In genomic region chr4:46649390-46649789, GRCh38 we compare ENCODE assay signal across 17 cellular contexts.
DNase-seq lines count a peak whose midpoint lies in the region; ATAC-seq and TF ChIP-seq lines count a peak whose summit lies in the region.
"Had no signal": no experiment of that assay in that cellular context is flagged by ENCODE, and none has a peak within 500 bp of the region (broad histone marks: within the 10 kb centered on the region; RNA-seq: fewer than 3 reads in every experiment).

No MANE protein-coding gene starts in this region.

- no peak overlapping the region for H3K4me3 ChIP-seq in choroid plexus epithelial cell (ENCODE audit: low read depth, low read length)
- no peak overlapping the region for H3K4me3 ChIP-seq in retinal pigment epithelial cell (ENCODE audit: low read length)
- H3K4me3 ChIP-seq: BLaER1, HAP-1 had no signal

- intact Hi-C loops in left colon (cut with DNase I, micrococcal nuclease) = no loop called here

- peak; percentile 8 for DNase-seq in HS-5 (ENCODE audit: low read depth)
- peak; percentile 3 for DNase-seq in choroid plexus epithelial cell (ENCODE audit: low read depth)
- no peak for DNase-seq in left colon
- DNase-seq in retinal pigment epithelial cell (ENCODE audit: low read depth) = peak; percentile 48
- no peak for DNase-seq in T-helper 1 cell
- DNase-seq in activated gamma-delta T cell treated with Interleukin-2 at 50 U/mL for 16 hours = no peak
- DNase-seq in HUDEP-2 (lab: John Stamatoyannopoulos, UW; ENCODE audit: unreplicated experiment in 76 of 76) = no peak
- no peak for DNase-seq in activated CD4-positive, CD25-positive, alpha-beta regulatory T cell (lab: John Stamatoyannopoulos, UW)
- DNase-seq: Caco-2; CD4-positive, CD25-positive, alpha-beta regulatory T cell; CD8-positive, alpha-beta T cell; DMS153; DND-41; GOT3; HFFc6 had no signal

- no peak for TF ChIP-seq CTCF in choroid plexus epithelial cell (conservative IDR thresholded peaks at IDR 0.05; ENCODE audit: low read depth, low read length)
- TF ChIP-seq CTCF in retinal pigment epithelial cell (conservative IDR thresholded peaks at IDR 0.05; ENCODE audit: low read depth, low read length) = no peak

- ATAC-seq in left colon = peak; percentile 59
- ATAC-seq: CD8-positive, alpha-beta T cell had no signal

Comparison
In these comparisons a context has a peak if more than half of its experiments do, and no peak if none do; other contexts are left out.
1. DNase-seq: peak in HS-5 (single experiment), choroid plexus epithelial cell (single experiment) and retinal pigment epithelial cell (single experiment); none in left colon (0 of 2), T-helper 1 cell (0 of 5), activated gamma-delta T cell treated with Interleukin-2 at 50 U/mL for 16 hours (single experiment), HUDEP-2 (0 of 76) and activated CD4-positive, CD25-positive, alpha-beta regulatory T cell (0 of 4).